ENCODE assay signal across 25 cellular contexts in genomic region chr2:98830573-98831145, GRCh38.
"Had no signal": no experiment of that assay in that cellular context is flagged by ENCODE, and none has a peak within 500 bp of the region (broad histone marks: within the 10 kb centered on the region; RNA-seq: fewer than 3 reads in every experiment).

No MANE protein-coding gene starts in this region.

- H3K36me3 ChIP-seq: breast epithelium, sigmoid colon, thoracic aorta, upper lobe of left lung had no signal

- H3K9me3 ChIP-seq: breast epithelium, sigmoid colon, thoracic aorta, upper lobe of left lung had no signal

- DNase-seq: activated CD4-positive, alpha-beta T cell treated with anti-CD3 and anti-CD28 coated beads for 1 hour; activated CD8-positive, alpha-beta memory T cell treated with anti-CD3 and anti-CD28 coated beads for 24 hours; activated CD8-positive, alpha-beta memory T cell treated with anti-CD3 and anti-CD28 coated beads, Interleukin-2, amount 50 U/mL, for 4 hours; activated naive CD4-positive, alpha-beta T cell treated with anti-CD3 and anti-CD28 coated beads for 36 hours; activated naive CD8-positive, alpha-beta T cell treated with anti-CD3 and anti-CD28 coated beads, Interleukin-2, amount 10 ng/mL, durations not matched to agents 7 days and 5 days; activated T-cell treated with anti-CD3 and anti-CD28 coated beads, Interleukin-2, amount 50 U/mL, for 4 hours; amniotic stem cell; effector memory CD4-positive, alpha-beta T cell; glutamatergic neuron; left ventricle myocardium superior; mammary epithelial cell; naive thymus-derived CD8-positive, alpha-beta T cell; retina; sigmoid colon; stimulated activated CD4-positive, alpha-beta T cell treated with anti-CD3 and anti-CD28 coated beads, Interleukin-15, amount 100 ng/mL, for 24 hours; stimulated activated CD8-positive, alpha-beta memory T cell treated with anti-CD3 and anti-CD28 coated beads, Interleukin-4, amount 100 ng/mL, for 48 hours; stimulated activated naive CD4-positive, alpha-beta T cell; T-helper 1 cell; T1000; upper lobe of left lung had no signal

- H3K27me3 ChIP-seq: breast epithelium, hepatocyte, sigmoid colon, upper lobe of left lung had no signal

- H3K27ac ChIP-seq: breast epithelium, hepatocyte, sigmoid colon, thoracic aorta had no signal

- H3K4me3 ChIP-seq: breast epithelium, hepatocyte, sigmoid colon, smooth muscle cell, thoracic aorta, upper lobe of left lung had no signal

- ATAC-seq: activated T-cell treated with anti-CD3 and anti-CD28 coated beads, Interleukin-2, amount 50 U/mL, for 4 hours; esophagus mucosa; left ventricle myocardium superior; naive thymus-derived CD8-positive, alpha-beta T cell had no signal
